ENCODE assay signal across 25 cellular contexts in the genomic region with DNA sequence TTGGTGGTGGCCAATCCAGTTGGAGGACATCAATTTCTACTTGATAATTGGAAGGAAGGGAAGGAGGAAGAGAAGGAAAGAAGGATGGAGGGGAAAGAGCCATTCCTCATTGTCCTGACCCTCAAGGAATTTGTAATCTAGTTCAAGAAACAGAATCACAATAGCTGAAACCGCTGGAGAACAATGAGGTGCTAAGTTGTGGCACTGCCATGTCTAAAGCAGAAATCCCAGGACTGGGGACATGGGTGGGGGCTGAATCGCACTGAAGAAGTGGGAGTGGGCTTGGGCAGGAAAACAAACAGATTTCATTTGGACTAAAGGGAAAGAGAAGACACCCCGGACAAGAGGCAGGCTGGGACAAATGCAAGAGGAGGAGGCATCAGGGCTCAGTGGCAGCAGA.
"Had no signal": no experiment of that assay in that cellular context is flagged by ENCODE, and none has a peak within 500 bp of the region (broad histone marks: within the 10 kb centered on the region; RNA-seq: fewer than 3 reads in every experiment).

No MANE protein-coding gene starts in this region.

- H3K36me3 Mint-ChIP-seq: activated naive CD8-positive, alpha-beta T cell had no signal

- H3K4me2 ChIP-seq: SK-N-SH had no signal

- H3K9me3 Mint-ChIP-seq: activated naive CD4-positive, alpha-beta T cell treated with anti-CD3 and anti-CD28 coated beads for 36 hours; activated T-cell treated with anti-CD3 and anti-CD28 coated beads, Interleukin-2, amount 50 U/mL, for 4 hours had no signal

- H3K4me3 Mint-ChIP-seq: activated CD8-positive, alpha-beta T cell treated with anti-CD3 and anti-CD28 coated beads, Interleukin-2, amount 10 ng/mL, durations not matched to agents 7 days and 5 days; activated naive CD4-positive, alpha-beta T cell treated with anti-CD3 and anti-CD28 coated beads for 36 hours; activated naive CD8-positive, alpha-beta T cell; activated T-cell treated with anti-CD3 and anti-CD28 coated beads, Interleukin-2, amount 50 U/mL, for 4 hours; brain had no signal

- H3K27ac Mint-ChIP-seq: activated CD8-positive, alpha-beta T cell treated with anti-CD3 and anti-CD28 coated beads, Interleukin-2, amount 10 ng/mL, durations not matched to agents 7 days and 5 days; activated naive CD4-positive, alpha-beta T cell treated with anti-CD3 and anti-CD28 coated beads for 36 hours; activated naive CD8-positive, alpha-beta T cell had no signal

- H3K9ac ChIP-seq: SK-N-SH had no signal

- H3K9me3 ChIP-seq: MG63, Peyer's patch, SJCRH30, SK-N-SH had no signal

- DNase-seq: activated CD4-positive, alpha-beta T cell treated with anti-CD3 and anti-CD28 coated beads for 48 hours; activated CD4-positive, alpha-beta T cell treated with anti-CD3 and anti-CD28 coated beads, Interleukin-2, amount 50 U/mL, for 4 hours; activated CD4-positive, CD25-positive, alpha-beta regulatory T cell treated with anti-CD3 and anti-CD28 coated beads, Interleukin-2, amount 50 U/mL, for 72 hours; activated CD8-positive, alpha-beta T cell treated with anti-CD3 and anti-CD28 coated beads, Interleukin-2, amount 10 ng/mL, durations not matched to agents 7 days and 5 days; activated gamma-delta T cell; activated naive CD4-positive, alpha-beta T cell treated with anti-CD3 and anti-CD28 coated beads for 36 hours; activated T-cell treated with anti-CD3 and anti-CD28 coated beads, Interleukin-2, amount 50 U/mL, for 4 hours; amygdala; MG63; MV-4-11; NCI-H1105; NCI-H1436; NCI-H187; NCI-H2081; NCI-H510A treated with DMSO at 0.1 percent for 48 hours; NCI-H69; NK-92 treated with Interleukin-12 subunit alpha and Interleukin-12 subunit beta, amount 100 ng/mL, for 24 hours; OCI-M1; Peyer's patch; Right ventricle myocardium superior; SJCRH30; SK-N-SH had no signal

- H3K27me3 Mint-ChIP-seq: activated naive CD8-positive, alpha-beta T cell had no signal

- H3K27ac ChIP-seq: Peyer's patch, RWPE1, SJCRH30 had no signal

- H3K27me3 ChIP-seq: MG63, Peyer's patch, SJCRH30 had no signal

- H3K36me3 ChIP-seq: MG63, Peyer's patch, SJCRH30 had no signal

- H3K4me3 ChIP-seq: MG63, Peyer's patch, SJCRH30 had no signal

- ATAC-seq: activated CD8-positive, alpha-beta T cell treated with anti-CD3 and anti-CD28 coated beads, Interleukin-2, amount 10 ng/mL, durations not matched to agents 7 days and 5 days; activated T-cell treated with anti-CD3 and anti-CD28 coated beads, Interleukin-2, amount 50 U/mL, for 4 hours had no signal

- H3K9me2 ChIP-seq: SK-N-SH had no signal
